Comparison of ENCODE assay signal across 8 cellular contexts in genomic region chr3:16319307-16319706, GRCh38. TPM values are rescaled to one million over a fixed set of nuclear protein-coding genes. Genes with fewer than 3 reads are reported as not detected.
DNase-seq lines count a peak whose midpoint lies in the region; ATAC-seq, FAIRE-seq and TF ChIP-seq lines count a peak whose summit lies in the region.

No MANE protein-coding gene starts in this region.

- no peak overlapping the region for H3K4me3 ChIP-seq in AG10803 (ENCODE audit: low read length)
- H3K4me3 ChIP-seq in fibroblast of the aortic adventitia (ENCODE audit: low read depth, low read length) = no peak overlapping the region

- FAIRE-seq in frontal cortex (lab: Jason Lieb, UNC) = no peak

- ATAC-seq in HG03039 (IDR thresholded peaks at IDR 0.05; ENCODE audit: unreplicated experiment) = no peak

- DNase-seq in AG10803 (ENCODE audit: low read depth) = no peak
- peak; percentile 30 to 62 for DNase-seq in Kasumi-1 (lab: John Stamatoyannopoulos, UW)
- peak; percentile 87 for DNase-seq in activated CD8-positive, alpha-beta memory T cell treated with anti-CD3 and anti-CD28 coated beads for 24 hours
- DNase-seq in fibroblast of the aortic adventitia (ENCODE audit: low read depth) = no peak
- peak; percentile 58 to 70 for DNase-seq in stimulated activated CD8-positive, alpha-beta memory T cell treated with anti-CD3 and anti-CD28 coated beads, Interleukin-15, amount 100 ng/mL, for 48 hours (ENCODE audit: low read depth in 2 of 2)
- DNase-seq in NCI-H1417 (lab: John Stamatoyannopoulos, UW) = no peak
- no peak for DNase-seq in frontal cortex (ENCODE audit: low spot score in 2 of 2)

- peak; percentile 18; the same call in 1 of the 2 replicates for TF ChIP-seq CTCF in AG10803 (conservative IDR thresholded peaks at IDR 0.05; ENCODE audit: low read length)
- peak; percentile 32 for TF ChIP-seq CTCF in fibroblast of the aortic adventitia (IDR thresholded peaks at IDR 0.05; ENCODE audit: insufficient read depth, low read length)

RNA-seq across cellular contexts. Expression of gene OXNAD1, which starts 54.3 kb away (rescaled TPM):
- 15.3 and 15.7 TPM in 2 replicates for total RNA-seq in fibroblast of the aortic adventitia (ENCODE audit: low replicate concordance)
- 15.5 TPM for total RNA-seq in frontal cortex

RNA-seq across cellular contexts. Expression of gene DPH3, which starts 54.6 kb away (rescaled TPM):
- total RNA-seq in fibroblast of the aortic adventitia (ENCODE audit: low replicate concordance) = 4.5 and 33.4 TPM in 2 replicates
- 20.4 TPM for total RNA-seq in frontal cortex

Comparison
In these comparisons a context has a peak if more than half of its experiments do, and no peak if none do; other contexts are left out.
1. DNase-seq: peak in Kasumi-1 (2 of 2), activated CD8-positive, alpha-beta memory T cell treated with anti-CD3 and anti-CD28 coated beads for 24 hours (single experiment) and stimulated activated CD8-positive, alpha-beta memory T cell treated with anti-CD3 and anti-CD28 coated beads, Interleukin-15, amount 100 ng/mL, for 48 hours (2 of 2); none in AG10803 (single experiment), fibroblast of the aortic adventitia (single experiment), NCI-H1417 (0 of 3) and frontal cortex (0 of 2).